ENCODE assay signal across 22 cellular contexts in genomic region chr7:15853832-15854470, GRCh38.
DNase-seq lines count a peak whose midpoint lies in the region; ATAC-seq and TF ChIP-seq lines count a peak whose summit lies in the region.
"Had no signal": no experiment of that assay in that cellular context is flagged by ENCODE, and none has a peak within 500 bp of the region (broad histone marks: within the 10 kb centered on the region; RNA-seq: fewer than 3 reads in every experiment).

No MANE protein-coding gene starts in this region.

- H3K36me3 ChIP-seq in osteoblast (ENCODE audit: insufficient read depth, low read length) = no peaks in the 10 kb centered on the region
- H3K36me3 ChIP-seq: esophagus muscularis mucosa, lower lobe of right lung, Peyer's patch, right lobe of liver, WERI-Rb-1 had no signal

- H3K4me3 ChIP-seq in cardiac fibroblast (replicated peaks in 1 of 2; ENCODE audit: low read depth in 2 of 2, low read length in 2 of 2) (no peak overlapping the region), osteoblast (ENCODE audit: insufficient read depth, low read length) (no peak overlapping the region)
- H3K4me3 ChIP-seq: esophagus muscularis mucosa, hepatocyte, lower lobe of right lung, Peyer's patch, right lobe of liver had no signal

- H4K20me1 ChIP-seq in osteoblast (ENCODE audit: insufficient read depth, low read length) = no peaks in the 10 kb centered on the region

- no peak overlapping the region for H2AFZ ChIP-seq in osteoblast (ENCODE audit: low read length)
- H2AFZ ChIP-seq: hepatocyte had no signal

- no peaks in the 10 kb centered on the region for H3K9me3 ChIP-seq in osteoblast (ENCODE audit: low read depth, low read length)
- H3K9me3 ChIP-seq: esophagus muscularis mucosa, lower lobe of right lung, Peyer's patch, right lobe of liver had no signal

- ATAC-seq in HG03039 (IDR thresholded peaks at IDR 0.05; ENCODE audit: unreplicated experiment) = no peak
- ATAC-seq: right lobe of liver had no signal

- H3K79me2 ChIP-seq in osteoblast (ENCODE audit: insufficient read depth, low read length) = no peaks in the 10 kb centered on the region
- H3K79me2 ChIP-seq: hepatocyte had no signal

- H3K27me3 ChIP-seq in osteoblast (ENCODE audit: insufficient read depth, low read length) = no peaks in the 10 kb centered on the region
- H3K27me3 ChIP-seq: esophagus muscularis mucosa, hepatocyte, Peyer's patch, right lobe of liver had no signal

- H3K4me1 ChIP-seq in osteoblast (ENCODE audit: insufficient read depth, low read length) = peaks cover 15% of the 10 kb centered on the region
- H3K4me1 ChIP-seq: lower lobe of right lung, right lobe of liver had no signal

- DNase-seq in HCEC 1CT (peak; percentile 41), cardiac fibroblast (ENCODE audit: low read depth in 2 of 2) (peak; percentile 34 to 51), glomerular visceral epithelial cell (ENCODE audit: extremely low spot score) (peak; percentile 31), stromal cell of bone marrow (ENCODE audit: low read depth) (peak; percentile 78), GM20000 (ENCODE audit: low spot score) (no peak), osteoblast (ENCODE audit: insufficient read length, low spot score, missing footprints) (no peak)
- DNase-seq: activated CD4-positive, alpha-beta T cell treated with anti-CD3 and anti-CD28 coated beads, Interleukin-2, amount 50 U/mL, for 4 hours; activated effector memory CD4-positive, alpha-beta T cell treated with Interleukin-2 at 50 U/mL for 16 hours; CD8-positive, alpha-beta memory T cell; central memory CD4-positive, alpha-beta T cell; lower lobe of right lung; NCI-H1048; NCI-H2029; nucleus accumbens; Peyer's patch; right lobe of liver; T-helper 2 cell; WERI-Rb-1 had no signal

- H3K4me2 ChIP-seq in osteoblast (ENCODE audit: insufficient read depth, low read length) = no peak overlapping the region
- H3K4me2 ChIP-seq: hepatocyte, KMS-11 had no signal

- no peak for TF ChIP-seq CTCF in cardiac fibroblast (IDR thresholded peaks at IDR 0.05; ENCODE audit: low read depth, low read length)
- no peak for TF ChIP-seq CTCF in GM20000 (IDR thresholded peaks at IDR 0.05; ENCODE audit: extremely low read depth, missing control alignments)
- no peak for TF ChIP-seq CTCF in osteoblast (IDR thresholded peaks at IDR 0.05; ENCODE audit: extremely low read depth, low read depth, low read length)

- no peak overlapping the region for H3K27ac ChIP-seq in osteoblast (ENCODE audit: low read depth, low read length)
- H3K27ac ChIP-seq: esophagus muscularis mucosa, KMS-11, lower lobe of right lung, Peyer's patch, right lobe of liver, WERI-Rb-1 had no signal

Comparison
In these comparisons a context has a peak if more than half of its experiments do, and no peak if none do; other contexts are left out.
1. DNase-seq: peak in HCEC 1CT (single experiment), cardiac fibroblast (2 of 2), glomerular visceral epithelial cell (single experiment) and stromal cell of bone marrow (single experiment); none in GM20000 (single experiment) and osteoblast (single experiment).